In the genomic region with DNA sequence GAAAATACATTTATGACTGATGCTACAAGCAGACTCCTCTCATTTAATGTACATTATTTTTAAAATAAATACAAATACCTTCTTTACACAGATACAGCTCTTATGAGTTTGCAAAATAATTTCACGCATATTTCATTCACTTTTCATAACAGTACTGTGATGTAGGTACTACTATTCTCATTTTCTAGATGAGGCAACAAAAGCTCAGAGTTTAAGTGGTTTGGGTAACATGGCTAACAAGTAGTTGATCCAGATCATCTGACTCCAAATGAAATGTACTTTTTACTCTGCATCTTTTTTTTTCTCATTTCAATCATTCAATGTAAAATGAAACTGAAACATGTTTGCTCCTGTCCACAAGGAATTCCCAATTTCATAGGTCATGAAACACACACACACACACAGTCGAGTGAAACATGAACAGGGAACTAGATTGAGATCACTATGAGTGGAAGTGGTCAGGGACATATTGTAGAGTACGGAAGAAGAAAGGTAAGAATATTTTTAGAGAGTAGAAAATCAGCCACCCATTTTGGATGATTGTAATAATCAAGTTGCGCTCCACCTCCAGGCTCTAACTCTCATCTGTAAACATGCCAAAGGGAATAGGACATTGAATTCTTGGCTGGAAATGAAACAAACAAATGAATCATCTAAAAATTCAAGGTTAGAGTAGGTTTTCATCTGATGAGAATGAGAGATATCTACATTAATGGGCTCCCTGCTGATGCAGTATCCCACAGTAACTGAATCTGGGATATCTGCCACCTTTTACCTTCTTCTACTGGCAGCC, we compare ENCODE assay signal across 12 cellular contexts.
A peak's percentile ranks its signal among the peaks of the same experiment; 100 is the strongest.
DNase-seq lines count a peak whose midpoint lies in the region; ATAC-seq and TF ChIP-seq lines count a peak whose summit lies in the region.
"Had no signal": no experiment of that assay in that cellular context is flagged by ENCODE, and none has a peak within 500 bp of the region (broad histone marks: within the 10 kb centered on the region; RNA-seq: fewer than 3 reads in every experiment).

No MANE protein-coding gene starts in this region.

- no peak for TF ChIP-seq EP300 in esophagus muscularis mucosa (IDR thresholded peaks at IDR 0.05)

- ATAC-seq in GM18502 (IDR thresholded peaks at IDR 0.05; ENCODE audit: poor library complexity, unreplicated experiment), result peak; percentile 62
- ATAC-seq in HG03196 (IDR thresholded peaks at IDR 0.05; ENCODE audit: unreplicated experiment), result peak; percentile 44
- ATAC-seq: stimulated activated effector memory CD8-positive, alpha-beta T cell treated with anti-CD3 and anti-CD28 coated beads, Interleukin-12 subunit alpha, Interleukin-12 subunit beta, amount 100 ng/mL, for 72 hours had no signal

- TF ChIP-seq POLR2A in esophagus muscularis mucosa (IDR thresholded peaks at IDR 0.05; ENCODE audit: low read depth), result no peak

- H3K4me1 ChIP-seq in esophagus muscularis mucosa (no peaks in the 10 kb centered on the region), right atrium auricular region (no peaks in the 10 kb centered on the region)

- peak; percentile 54 for DNase-seq in astrocyte of the cerebellum (ENCODE audit: low read depth)
- peak; percentile 67 to 73 for DNase-seq in lung microvascular endothelial cell (ENCODE audit: low read depth in 2 of 2)
- no peak for DNase-seq in activated T-cell treated with anti-CD3 and anti-CD28 coated beads, Interleukin-2, amount 50 U/mL, for 1 hour
- DNase-seq in esophagus muscularis mucosa (ENCODE audit: extremely low spot score), result no peak
- no peak for DNase-seq in NCI-H1105 (lab: John Stamatoyannopoulos, UW)
- DNase-seq in right atrium auricular region (ENCODE audit: low spot score), result no peak
- DNase-seq: DMS 273 treated with DMSO at 0.1 percent for 48 hours, lower lobe of right lung, NCI-H510A treated with DMSO at 0.1 percent for 48 hours had no signal

- H3K27ac ChIP-seq in esophagus muscularis mucosa (replicated peaks in 1 of 4) (no peak overlapping the region), right atrium auricular region (no peak overlapping the region)
- H3K27ac ChIP-seq: lower lobe of right lung had no signal

- in situ Hi-C loops in astrocyte of the cerebellum (cut with HindIII; ENCODE audit: low sequenced_read_pairs), result no loop called here

- WGBS in esophagus muscularis mucosa, result 80% methylated on average over 4 of the region's 4 CpGs

- no peak for TF ChIP-seq CTCF in astrocyte of the cerebellum (IDR thresholded peaks at IDR 0.05; ENCODE audit: low read depth, low read length, missing control alignments)
- TF ChIP-seq CTCF in esophagus muscularis mucosa (IDR thresholded peaks at IDR 0.05), result no peak
- no peak for TF ChIP-seq CTCF in right atrium auricular region (IDR thresholded peaks at IDR 0.05)

- H3K27me3 ChIP-seq in esophagus muscularis mucosa (no peaks in the 10 kb centered on the region), right atrium auricular region (no peaks in the 10 kb centered on the region)

- H3K36me3 ChIP-seq in esophagus muscularis mucosa (no peaks in the 10 kb centered on the region), right atrium auricular region (no peaks in the 10 kb centered on the region)
- H3K36me3 ChIP-seq: lower lobe of right lung had no signal

- intact Hi-C loops in esophagus muscularis mucosa (cut with DNase I), result loop anchor here (10.0 kb wide), 1 partner anchor 195 kb away; no protein-coding TSS in a partner anchor

- H3K9me3 ChIP-seq in esophagus muscularis mucosa (no peaks in the 10 kb centered on the region), right atrium auricular region (no peaks in the 10 kb centered on the region)
- H3K9me3 ChIP-seq: lower lobe of right lung had no signal

- H3K4me3 ChIP-seq in astrocyte of the cerebellum (ENCODE audit: low read depth, low read length), result no peak overlapping the region
- H3K4me3 ChIP-seq in esophagus muscularis mucosa, result no peak overlapping the region
- H3K4me3 ChIP-seq in right atrium auricular region, result no peak overlapping the region
- H3K4me3 ChIP-seq: lower lobe of right lung had no signal

Comparison
In these comparisons a context has a peak if more than half of its experiments do, and no peak if none do; other contexts are left out.
1. DNase-seq: peak in astrocyte of the cerebellum (single experiment) and lung microvascular endothelial cell (2 of 2); none in activated T-cell treated with anti-CD3 and anti-CD28 coated beads, Interleukin-2, amount 50 U/mL, for 1 hour (single experiment), esophagus muscularis mucosa (single experiment), NCI-H1105 (single experiment) and right atrium auricular region (single experiment).